Comparison of ENCODE assay signal across 25 cellular contexts in genomic region chr17:6387858-6388257, GRCh38. TPM values are rescaled to one million over a fixed set of nuclear protein-coding genes. Genes with fewer than 3 reads are reported as not detected.
DNase-seq lines count a peak whose midpoint lies in the region; TF ChIP-seq lines count a peak whose summit lies in the region.
"Had no signal": no experiment of that assay in that cellular context is flagged by ENCODE, and none has a peak within 500 bp of the region (broad histone marks: within the 10 kb centered on the region; RNA-seq: fewer than 3 reads in every experiment).

No MANE protein-coding gene starts in this region.

- intact Hi-C loops in vagina (cut with DNase I) = no loop called here

- no peak for TF ChIP-seq POLR2A in vagina (IDR thresholded peaks at IDR 0.05)

- H3K4me1 ChIP-seq in vagina = no peaks in the 10 kb centered on the region
- H3K4me1 ChIP-seq: BE2C, BLaER1 had no signal

- H3K36me3 ChIP-seq in vagina = no peaks in the 10 kb centered on the region
- H3K36me3 ChIP-seq: BE2C, BLaER1 had no signal

- no peak overlapping the region for H3K27ac ChIP-seq in vagina
- H3K27ac ChIP-seq: BLaER1 had no signal

- H3K27me3 ChIP-seq in vagina = no peaks in the 10 kb centered on the region
- H3K27me3 ChIP-seq: BE2C, BLaER1 had no signal

- no peak overlapping the region for H3K4me3 ChIP-seq in vagina
- H3K4me3 ChIP-seq: BLaER1, GM12878 had no signal

- DNase-seq in ecto neural progenitor cell (ENCODE audit: low spot score) (peak; percentile 35), islet precursor cell (peak; percentile 44), vagina (ENCODE audit: extremely low spot score in 2 of 2) (peak; percentile 65 to 70), LoVo (ENCODE audit: low spot score) (no peak), cerebellum (ENCODE audit: low spot score) (no peak)
- DNase-seq: 8988T; ACHN; BE2C; C1 segment of cervical spinal cord; CD4-positive, alpha-beta memory T cell; CD4-positive, CD25-positive, alpha-beta regulatory T cell; CD8-positive, alpha-beta memory T cell; COR-L47; DMS 273 treated with DMSO at 0.1 percent for 48 hours; DMS153; DMS53; DMS79; DND-41; EL; GDM1 had no signal

- no peak for TF ChIP-seq CTCF in vagina (IDR thresholded peaks at IDR 0.05)

- H3K9me3 ChIP-seq in vagina = no peaks in the 10 kb centered on the region
- H3K9me3 ChIP-seq: BE2C, BLaER1 had no signal

RNA-seq across cellular contexts. Expression of gene AIPL1, which starts 47.1 kb away (rescaled TPM):
- total RNA-seq in vagina (not detected), cerebellum (0.91 TPM)
- total RNA-seq: A673; CD4-positive, alpha-beta memory T cell; CD4-positive, CD25-positive, alpha-beta regulatory T cell; CD8-positive, alpha-beta memory T cell; Daoy; G401; GM12878 had no signal

RNA-seq across cellular contexts. Expression of gene PIMREG, which starts 56.4 kb away (rescaled TPM):
- 0.74 TPM for total RNA-seq in vagina
- total RNA-seq in cerebellum = 13.5 TPM
- total RNA-seq: CD4-positive, alpha-beta memory T cell; CD4-positive, CD25-positive, alpha-beta regulatory T cell had no signal

Comparison
In these comparisons a context has a peak if more than half of its experiments do, and no peak if none do; other contexts are left out.
1. DNase-seq: peak in ecto neural progenitor cell (single experiment), islet precursor cell (single experiment) and vagina (2 of 2); none in LoVo (single experiment) and cerebellum (single experiment).